Comparison of ENCODE assay signal across 1 cellular context in genomic region chr11:3880724-3881123, GRCh38.
A peak's percentile ranks its signal among the peaks of the same experiment; 100 is the strongest.
TF ChIP-seq lines count a peak whose summit lies in the region.

No MANE protein-coding gene starts in this region.

TF ChIP-seq in HepG2, 621 proteins besides CTCF, POLR2A, EP300 and RAD21 (continues in another document):
- TF ChIP-seq ZNF362 (CRISPR knock-in tag; IDR thresholded peaks at IDR 0.05; ENCODE audit: borderline replicate concordance) (no peak), ZNF790 (CRISPR knock-in tag; IDR thresholded peaks at IDR 0.05; ENCODE audit: borderline replicate concordance) (no peak), MNT (IDR thresholded peaks at IDR 0.05) (no peak), IRF9 (CRISPR knock-in tag; IDR thresholded peaks at IDR 0.05; ENCODE audit: borderline replicate concordance) (no peak), ZUFSP (CRISPR knock-in tag; IDR thresholded peaks at IDR 0.05; ENCODE audit: borderline replicate concordance) (no peak), MAZ (IDR thresholded peaks at IDR 0.05; ENCODE audit: borderline replicate concordance, low read depth, low read length) (no peak), MAZ (CRISPR knock-in tag; IDR thresholded peaks at IDR 0.05; ENCODE audit: low read depth) (no peak), ZNF446 (CRISPR knock-in tag; IDR thresholded peaks at IDR 0.05) (no peak), GRHL1 (CRISPR knock-in tag; conservative IDR thresholded peaks at IDR 0.05) (no peak), HNF1A (IDR thresholded peaks at IDR 0.05; ENCODE audit: low read depth) (no peak), HNF1A (CRISPR knock-in tag; IDR thresholded peaks at IDR 0.05; ENCODE audit: borderline replicate concordance) (no peak), HOXA3 (CRISPR knock-in tag; IDR thresholded peaks at IDR 0.05) (no peak), ZNF296 (CRISPR knock-in tag; conservative IDR thresholded peaks at IDR 0.05) (no peak), KLF13 (CRISPR knock-in tag; IDR thresholded peaks at IDR 0.05) (no peak), BATF2 (CRISPR knock-in tag; IDR thresholded peaks at IDR 0.05) (no peak), ETV5 (CRISPR knock-in tag; IDR thresholded peaks at IDR 0.05; ENCODE audit: borderline replicate concordance) (peak; percentile 78; the same call in 1 of the 2 replicates), ZNF354B (CRISPR knock-in tag; IDR thresholded peaks at IDR 0.05) (no peak), ZNF563 (CRISPR knock-in tag; IDR thresholded peaks at IDR 0.05) (no peak), XRCC5 (optimal IDR thresholded peaks at IDR 0.05; ENCODE audit: low read length) (no peak), RCOR2 (CRISPR knock-in tag; IDR thresholded peaks at IDR 0.05) (no peak), RARA (CRISPR knock-in tag; IDR thresholded peaks at IDR 0.05) (peak; percentile 21; the same call in 1 of the 2 replicates), ZNF382 (CRISPR knock-in tag; IDR thresholded peaks at IDR 0.05; ENCODE audit: borderline replicate concordance) (no peak), CREB1 (IDR thresholded peaks at IDR 0.05) (0 out of 2 replicates have a peak, but pooled peaks have one; percentile 6), CREB1 (CRISPR knock-in tag; IDR thresholded peaks at IDR 0.05) (no peak), PHF5A (CRISPR knock-in tag; IDR thresholded peaks at IDR 0.05; ENCODE audit: low read depth, unreplicated experiment) (no peak), U2AF1 (optimal IDR thresholded peaks at IDR 0.05; ENCODE audit: low read depth, low read length) (no peak), SMAD1 (CRISPR knock-in tag; IDR thresholded peaks at IDR 0.05; ENCODE audit: borderline replicate concordance, low read depth) (no peak), STAT5B (CRISPR knock-in tag; IDR thresholded peaks at IDR 0.05) (no peak), ZNF577 (CRISPR knock-in tag; IDR thresholded peaks at IDR 0.05; ENCODE audit: borderline replicate concordance, low read depth) (no peak), HOMEZ (CRISPR knock-in tag; IDR thresholded peaks at IDR 0.05; ENCODE audit: low read depth) (0 out of 2 replicates have a peak, but pooled peaks have one; percentile 31), GATAD1 (CRISPR knock-in tag; IDR thresholded peaks at IDR 0.05) (no peak), YY1 (IDR thresholded peaks at IDR 0.05; ENCODE audit: insufficient read depth, insufficient replicate concordance, low read depth, low read length) (peak; percentile 52), POLR2G (IDR thresholded peaks at IDR 0.05; ENCODE audit: low read depth, low read length) (0 out of 2 replicates have a peak, but pooled peaks have one; percentile 34), ZZZ3 (CRISPR knock-in tag; IDR thresholded peaks at IDR 0.05; ENCODE audit: borderline replicate concordance) (no peak), GTF3A (CRISPR knock-in tag; conservative IDR thresholded peaks at IDR 0.05) (no peak), SAP130 (CRISPR knock-in tag; IDR thresholded peaks at IDR 0.05; ENCODE audit: low read depth) (peak; percentile 30; the same call in 1 of the 2 replicates), SETDB1 (CRISPR knock-in tag; IDR thresholded peaks at IDR 0.05; ENCODE audit: borderline replicate concordance) (no peak), YEATS2 (CRISPR knock-in tag; IDR thresholded peaks at IDR 0.05; ENCODE audit: borderline replicate concordance) (no peak), HES4 (CRISPR knock-in tag; IDR thresholded peaks at IDR 0.05; ENCODE audit: borderline replicate concordance) (no peak), TIGD3 (CRISPR knock-in tag; IDR thresholded peaks at IDR 0.05; ENCODE audit: borderline replicate concordance) (no peak), CCAR2 (optimal IDR thresholded peaks at IDR 0.05; ENCODE audit: low read depth, low read length) (no peak), ZNF761 (CRISPR knock-in tag; conservative IDR thresholded peaks at IDR 0.05) (no peak), PRDM4 (CRISPR knock-in tag; IDR thresholded peaks at IDR 0.05; ENCODE audit: borderline replicate concordance) (no peak), POLR2AphosphoS2 (IDR thresholded peaks at IDR 0.05; ENCODE audit: low read depth, low read length) (no peak), GATAD2A (CRISPR knock-in tag; IDR thresholded peaks at IDR 0.05) (no peak), TOPORS (CRISPR knock-in tag; IDR thresholded peaks at IDR 0.05) (no peak)
